ENCODE assay signal across 17 cellular contexts in the genomic region with DNA sequence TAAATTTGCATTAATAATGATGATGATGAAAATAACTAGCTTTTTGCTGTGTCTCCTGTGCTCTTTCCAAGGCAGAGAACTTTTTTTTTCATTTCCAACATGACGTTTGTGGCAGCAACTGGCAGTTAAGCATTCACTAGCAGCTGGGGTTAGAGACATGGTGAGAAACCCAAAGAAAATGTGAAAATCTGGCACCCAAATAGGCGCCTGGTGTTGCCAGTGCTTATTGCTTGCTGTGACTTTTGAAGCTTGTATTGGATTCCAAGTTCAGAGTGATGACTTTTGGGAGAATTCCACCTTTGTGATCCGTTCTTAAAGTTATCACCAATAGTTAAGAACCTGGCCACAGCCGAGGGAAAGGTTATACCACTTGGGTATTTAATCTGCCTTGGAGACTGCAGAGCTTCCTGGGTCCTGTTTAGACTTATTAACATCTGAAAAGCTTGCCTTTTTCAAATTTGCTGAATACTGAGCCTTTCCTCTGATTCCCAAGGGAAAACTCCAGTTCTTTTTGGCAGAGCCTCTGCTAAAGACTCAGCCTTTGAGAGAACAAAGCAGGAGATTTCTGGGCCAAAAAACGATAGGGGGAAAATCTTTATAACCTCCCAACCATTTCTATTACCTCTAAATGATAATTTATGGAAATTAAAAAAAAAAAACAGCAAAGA.
DNase-seq lines count a peak whose midpoint lies in the region; ATAC-seq, FAIRE-seq and TF ChIP-seq lines count a peak whose summit lies in the region.
"Had no signal": no experiment of that assay in that cellular context is flagged by ENCODE, and none has a peak within 500 bp of the region (broad histone marks: within the 10 kb centered on the region; RNA-seq: fewer than 3 reads in every experiment).

No MANE protein-coding gene starts in this region.

- no peaks in the 10 kb centered on the region for H3K36me3 ChIP-seq in mammary epithelial cell (ENCODE audit: insufficient read depth, low read length)
- H3K36me3 ChIP-seq: breast epithelium had no signal

- WGBS in mammary epithelial cell (ENCODE audit: low coverage, missing lambda C conversion rate) = 20% methylated on average over 5 of the region's 5 CpGs

- TF ChIP-seq POLR2A in GM12892 (IDR thresholded peaks at IDR 0.05; ENCODE audit: low read depth, low read length) = no peak

- no peaks in the 10 kb centered on the region for H3K27me3 Mint-ChIP-seq in brain
- H3K27me3 Mint-ChIP-seq: CD4-positive, alpha-beta T cell had no signal

- no peak overlapping the region for H3K9ac ChIP-seq in mammary epithelial cell (ENCODE audit: insufficient read depth, low read length)
- H3K9ac ChIP-seq: parathyroid adenoma had no signal

- no peak overlapping the region for H2AFZ ChIP-seq in mammary epithelial cell (ENCODE audit: low read depth, low read length)
- H2AFZ ChIP-seq: parathyroid adenoma had no signal

- peaks cover 0 to 8% (median 2%) of the 10 kb centered on the region in 5 experiments for H3K9me3 Mint-ChIP-seq in brain
- H3K9me3 Mint-ChIP-seq: activated naive CD4-positive, alpha-beta T cell treated with anti-CD3 and anti-CD28 coated beads for 36 hours; CD4-positive, alpha-beta T cell had no signal

- dilution Hi-C loops in mammary epithelial cell (cut with HindIII; ENCODE audit: low sequenced_read_pairs) = no loop called here

- no peak for TF ChIP-seq CTCF in brain (conservative IDR thresholded peaks at IDR 0.05)
- TF ChIP-seq CTCF in mammary epithelial cell (conservative IDR thresholded peaks at IDR 0.05 in 1 of 2, IDR thresholded peaks at IDR 0.05 in 1 of 2; ENCODE audit: extremely low read depth in 1 of 2, insufficient read depth in 1 of 2, low read depth in 1 of 2, low read length in 2 of 2) = no peak

- no peak for FAIRE-seq in GM12892 (lab: Jason Lieb, UNC)
- FAIRE-seq: A549 had no signal

- no peaks in the 10 kb centered on the region for H3K4me1 ChIP-seq in mammary epithelial cell (ENCODE audit: insufficient read depth, low read length)
- H3K4me1 ChIP-seq: breast epithelium, parathyroid adenoma had no signal

- CTCF ChIA-PET in mammary epithelial cell (lab: Charles Lee; ENCODE audit: low non-redundant PET) = no interaction called here

- ATAC-seq in Right ventricle myocardium inferior = peak; percentile 52
- ATAC-seq: A549 had no signal

- no peak for DNase-seq in Right ventricle myocardium inferior (ENCODE audit: missing footprints)
- no peak for DNase-seq in cardiac septum (ENCODE audit: low spot score)
- DNase-seq in medulla oblongata (ENCODE audit: extremely low spot score) = peak; percentile 30
- DNase-seq in mammary epithelial cell = no peak
- DNase-seq in NOMO-1 treated with dmso at 0.1 percent for 144 hours (lab: John Stamatoyannopoulos, UW; ENCODE audit: unreplicated experiment) = no peak
- no peak for DNase-seq in UCSD-AML1 (lab: John Stamatoyannopoulos, UW; ENCODE audit: unreplicated experiment)
- DNase-seq in GM12892 (ENCODE audit: insufficient read length) = no peak
- DNase-seq: activated naive CD4-positive, alpha-beta T cell treated with anti-CD3 and anti-CD28 coated beads for 36 hours; CD4-positive, alpha-beta T cell; NCI-H1048; NK-92 treated with Interleukin-12 subunit alpha and Interleukin-12 subunit beta, amount 100 ng/mL, for 24 hours; SHP77 treated with DMSO at 0.1 percent for 48 hours; stimulated activated naive CD4-positive, alpha-beta T cell had no signal

- no peaks in the 10 kb centered on the region for H3K36me3 Mint-ChIP-seq in brain

- H3K4me3 ChIP-seq in mammary epithelial cell (replicated peaks in 1 of 3; ENCODE audit: insufficient read depth in 1 of 3, low read depth in 2 of 3, low read length in 3 of 3) = no peak overlapping the region
- H3K4me3 ChIP-seq: A549, breast epithelium had no signal

- H3K9me3 ChIP-seq in mammary epithelial cell (replicated peaks; ENCODE audit: insufficient read depth, low read length) = no peaks in the 10 kb centered on the region
- H3K9me3 ChIP-seq: A549, breast epithelium had no signal

- H3K27ac Mint-ChIP-seq in brain = peak overlapping the region in 4 of 5 experiments; percentile 89 to 92 (median 90)
- H3K27ac Mint-ChIP-seq: activated naive CD4-positive, alpha-beta T cell treated with anti-CD3 and anti-CD28 coated beads for 36 hours; CD4-positive, alpha-beta T cell had no signal

- peaks cover 6% of the 10 kb centered on the region for H3K4me1 Mint-ChIP-seq in brain

- no TSS peak for BruUV-seq in mammary epithelial cell (replicated peaks; lab: Mats Ljungman, UMichigan)

- H3K4me2 ChIP-seq in mammary epithelial cell (ENCODE audit: insufficient read depth, low read depth, low read length) = no peak overlapping the region
- H3K4me2 ChIP-seq: A549 had no signal

- H3K27me3 ChIP-seq in mammary epithelial cell (ENCODE audit: insufficient read depth, low read length) = no peaks in the 10 kb centered on the region

- no peak overlapping the region for H3K27ac ChIP-seq in mammary epithelial cell (ENCODE audit: insufficient read depth, low read depth, low read length)
- H3K27ac ChIP-seq: A549, breast epithelium, parathyroid adenoma had no signal

- H3K4me3 Mint-ChIP-seq in brain = peak overlapping the region in 4 of 5 experiments; percentile 52 to 74 (median 62)
- H3K4me3 Mint-ChIP-seq: activated naive CD4-positive, alpha-beta T cell treated with anti-CD3 and anti-CD28 coated beads for 36 hours; CD4-positive, alpha-beta T cell had no signal

- no peaks in the 10 kb centered on the region for H3K79me2 ChIP-seq in mammary epithelial cell (ENCODE audit: insufficient read depth, low read length)
- H3K79me2 ChIP-seq: parathyroid adenoma had no signal

- no peaks in the 10 kb centered on the region for H4K20me1 ChIP-seq in mammary epithelial cell (ENCODE audit: insufficient read depth, low read length)

- intact Hi-C loops in Right ventricle myocardium inferior (cut with DNase I) = no loop called here
- intact Hi-C loops in cardiac septum (cut with DNase I) = no loop called here
- intact Hi-C loops in mammary epithelial cell (cut with micrococcal nuclease) = no loop called here

- in situ Hi-C loops in mammary epithelial cell (cut with MboI; ENCODE audit: low sequenced_read_pairs in 2 of 2) = no loop called here
